ENCODE assay signal across 7 cellular contexts in genomic region chr17:42743595-42744282, GRCh38. TPM values are rescaled to one million over a fixed set of nuclear protein-coding genes. Genes with fewer than 3 reads are reported as not detected.
DNase-seq lines count a peak whose midpoint lies in the region; ATAC-seq and TF ChIP-seq lines count a peak whose summit lies in the region.

No MANE protein-coding gene starts in this region.

- peak overlapping the region; percentile 55 for H3K27ac ChIP-seq in RWPE2 (ENCODE audit: poor library complexity, severe bottlenecking)
- peak overlapping the region; percentile 96 to 97 for H3K27ac ChIP-seq in prostate gland

- H3K9me3 ChIP-seq in HAP-1 (peaks cover 4% of the 10 kb centered on the region; the same call in 1 of the 2 replicates), RWPE2 (ENCODE audit: severe bottlenecking) (no peaks in the 10 kb centered on the region), prostate gland (no peaks in the 10 kb centered on the region)

- no peaks in the 10 kb centered on the region for H3K36me3 ChIP-seq in HAP-1 (replicated peaks)
- H3K36me3 ChIP-seq in RWPE2 (ENCODE audit: low read depth), result peaks cover 4% of the 10 kb centered on the region; the same call in 1 of the 2 replicates
- no peaks in the 10 kb centered on the region for H3K36me3 ChIP-seq in prostate gland

- no peaks in the 10 kb centered on the region for H3K27me3 ChIP-seq in HAP-1 (ENCODE audit: low read depth)
- no peaks in the 10 kb centered on the region for H3K27me3 ChIP-seq in RWPE2 (ENCODE audit: insufficient read depth, poor library complexity, severe bottlenecking)
- no peaks in the 10 kb centered on the region for H3K27me3 ChIP-seq in prostate gland (replicated peaks; ENCODE audit: insufficient read depth)

- TF ChIP-seq CTCF in RWPE2 (IDR thresholded peaks at IDR 0.05; ENCODE audit: poor library complexity, severe bottlenecking) (peak; percentile 35), prostate gland (IDR thresholded peaks at IDR 0.05) (no peak)

- WGBS in prostate gland, result 48% methylated on average over 10 of the region's 10 CpGs

- intact Hi-C loops in prostate gland (cut with DNase I), result no loop called here

- ATAC-seq in RWPE2 (ENCODE audit: low read depth), result peak; percentile 40; the same call in 2 of the 3 replicates

- in situ Hi-C loops in HAP-1 (cut with MboI; ENCODE audit: low sequenced_read_pairs), result no loop called here

- TF ChIP-seq POLR2A in erythroblast (IDR thresholded peaks at IDR 0.05; ENCODE audit: low read length) (no peak), prostate gland (IDR thresholded peaks at IDR 0.05) (no peak)

- H3K4me1 ChIP-seq in HAP-1, result peaks cover 19% of the 10 kb centered on the region
- H3K4me1 ChIP-seq in RWPE2 (ENCODE audit: insufficient read depth, poor library complexity, severe bottlenecking), result peaks cover 4% of the 10 kb centered on the region
- H3K4me1 ChIP-seq in prostate gland (replicated peaks), result peaks cover 10% of the 10 kb centered on the region

- H3K4me3 ChIP-seq in HAP-1, result peak overlapping the region; percentile 56
- peak overlapping the region; percentile 52 for H3K4me3 ChIP-seq in RWPE2 (ENCODE audit: severe bottlenecking)
- H3K4me3 ChIP-seq in prostate gland, result peak overlapping the region; percentile 70 to 73

- DNase-seq in HAP-1 (ENCODE audit: low spot score in 2 of 2) (no peak), RWPE2 (ENCODE audit: low spot score) (no peak), erythroblast (lab: John Stamatoyannopoulos, UW) (peak; percentile 69 to 84), prostate gland (ENCODE audit: low spot score) (no peak), AG08396 (ENCODE audit: low spot score) (no peak), NAMALWA (ENCODE audit: low spot score) (no peak)
- DNase-seq in stimulated activated naive CD4-positive, alpha-beta T cell (lab: John Stamatoyannopoulos, UW), result no peak

RNA-seq across cellular contexts. Expression of gene EZH1, which starts 1.1 kb away (rescaled TPM):
- total RNA-seq in prostate gland, result 10 to 100 TPM; 28.5 to 61.2 TPM

RNA-seq across cellular contexts. Expression of gene RAMP2, which starts 17.3 kb away (rescaled TPM):
- total RNA-seq in prostate gland, result 10 to 100 TPM; 16.3 TPM

RNA-seq across cellular contexts. Expression of gene VPS25, which starts 29.5 kb away (rescaled TPM):
- total RNA-seq in prostate gland, result 10 to 100 TPM; 57.4 to 91.8 TPM

RNA-seq across cellular contexts. Expression of gene WNK4, which starts 36.7 kb away (rescaled TPM):
- 10 to 100 TPM; 24.7 to 28.9 TPM for total RNA-seq in prostate gland

RNA-seq across cellular contexts. Expression of gene COA3, which starts 54.8 kb away (rescaled TPM):
- 100 to 1,000 TPM in 1 of 2 donors, 10 to 100 TPM in 1; 70.4 to 167 TPM for total RNA-seq in prostate gland

Comparison
In these comparisons a context has a peak if more than half of its experiments do, and no peak if none do; other contexts are left out.
1. DNase-seq: peak in erythroblast (2 of 2); none in HAP-1 (0 of 2), RWPE2 (single experiment), prostate gland (single experiment), AG08396 (single experiment), NAMALWA (single experiment) and stimulated activated naive CD4-positive, alpha-beta T cell (0 of 6).
2. Peak in every context shown above with its lines, with median percentiles within 50 percentile points of each other: H3K4me3 ChIP-seq.